1 cellular context compared by ENCODE assay signal in the genomic region with DNA sequence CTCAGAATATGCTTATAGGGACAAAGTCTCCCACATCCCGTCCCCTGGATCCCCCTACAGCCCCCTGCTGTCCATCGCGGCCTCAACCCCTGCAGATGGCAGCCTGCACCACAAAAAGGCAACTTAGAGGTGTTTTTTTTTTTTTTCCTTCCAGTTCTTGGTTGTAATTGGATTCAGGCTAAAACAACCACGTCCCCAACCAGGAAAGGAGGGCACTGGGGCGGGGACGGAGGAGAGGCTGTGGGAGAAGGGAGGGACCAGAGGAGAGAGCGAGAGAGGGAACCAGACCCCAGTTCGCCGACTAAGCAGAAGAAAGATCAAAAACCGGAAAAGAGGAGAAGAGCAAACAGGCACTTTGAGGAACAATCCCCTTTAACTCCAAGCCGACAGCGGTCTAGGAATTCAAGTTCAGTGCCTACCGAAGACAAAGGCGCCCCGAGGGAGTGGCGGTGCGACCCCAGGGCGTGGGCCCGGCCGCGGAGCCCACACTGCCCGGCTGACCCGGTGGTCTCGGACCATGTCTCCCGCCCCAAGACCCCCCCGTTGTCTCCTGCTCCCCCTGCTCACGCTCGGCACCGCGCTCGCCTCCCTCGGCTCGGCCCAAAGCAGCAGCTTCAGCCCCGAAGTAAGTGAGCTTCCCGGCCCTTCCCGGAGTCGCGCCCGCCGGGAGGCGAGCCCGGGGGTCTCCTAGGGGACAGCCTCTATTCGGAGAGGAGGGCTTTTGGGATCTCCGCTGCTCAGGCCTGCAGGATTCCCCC.
TF ChIP-seq lines count a peak whose summit lies in the region.

A gene (plus strand): TSS at position 285 of the 758 bp plus-strand sequence. CDS start 233 bp downstream, at position 518.

TF ChIP-seq in HepG2, 621 proteins besides CTCF, POLR2A, EP300 and RAD21 (continued from another document and continues in another):
- TF ChIP-seq, protein P1, sequence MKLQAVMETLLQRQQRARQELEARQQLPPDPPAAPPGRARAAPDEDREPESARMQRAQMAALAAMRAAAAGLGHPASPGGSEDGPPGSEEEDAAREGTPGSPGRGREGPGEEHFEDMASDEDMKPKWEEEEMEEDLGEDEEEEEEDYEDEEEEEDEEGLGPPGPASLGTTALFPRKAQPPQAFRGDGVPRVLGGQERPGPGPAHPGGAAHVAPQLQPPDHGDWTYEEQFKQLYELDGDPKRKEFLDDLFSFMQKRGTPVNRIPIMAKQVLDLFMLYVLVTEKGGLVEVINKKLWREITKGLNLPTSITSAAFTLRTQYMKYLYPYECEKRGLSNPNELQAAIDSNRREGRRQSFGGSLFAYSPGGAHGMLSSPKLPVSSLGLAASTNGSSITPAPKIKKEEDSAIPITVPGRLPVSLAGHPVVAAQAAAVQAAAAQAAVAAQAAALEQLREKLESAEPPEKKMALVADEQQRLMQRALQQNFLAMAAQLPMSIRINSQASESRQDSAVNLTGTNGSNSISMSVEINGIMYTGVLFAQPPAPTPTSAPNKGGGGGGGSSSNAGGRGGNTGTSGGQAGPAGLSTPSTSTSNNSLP (IDR thresholded peaks at IDR 0.05; ENCODE audit: low read depth, low read length) = no peak
- no peak for TF ChIP-seq ZSCAN29 (CRISPR knock-in tag; conservative IDR thresholded peaks at IDR 0.05)
- no peak for TF ChIP-seq ZNF251 (CRISPR knock-in tag; IDR thresholded peaks at IDR 0.05)
- TF ChIP-seq ZNF530 (CRISPR knock-in tag; IDR thresholded peaks at IDR 0.05; ENCODE audit: low read depth) = no peak
- TF ChIP-seq PCBP1 (IDR thresholded peaks at IDR 0.05; ENCODE audit: borderline replicate concordance, low read depth, low read length) = no peak
- no peak for TF ChIP-seq IRX3 (CRISPR knock-in tag; IDR thresholded peaks at IDR 0.05; ENCODE audit: borderline replicate concordance, low read depth)
- peak; percentile 40; the same call in 1 of the 2 replicates for TF ChIP-seq NKX3-1 (CRISPR knock-in tag; IDR thresholded peaks at IDR 0.05)
- no peak for TF ChIP-seq ZNF3 (CRISPR knock-in tag; IDR thresholded peaks at IDR 0.05)
- TF ChIP-seq KDM6A (CRISPR knock-in tag; IDR thresholded peaks at IDR 0.05; ENCODE audit: low read depth) = no peak
- TF ChIP-seq, protein P2, sequence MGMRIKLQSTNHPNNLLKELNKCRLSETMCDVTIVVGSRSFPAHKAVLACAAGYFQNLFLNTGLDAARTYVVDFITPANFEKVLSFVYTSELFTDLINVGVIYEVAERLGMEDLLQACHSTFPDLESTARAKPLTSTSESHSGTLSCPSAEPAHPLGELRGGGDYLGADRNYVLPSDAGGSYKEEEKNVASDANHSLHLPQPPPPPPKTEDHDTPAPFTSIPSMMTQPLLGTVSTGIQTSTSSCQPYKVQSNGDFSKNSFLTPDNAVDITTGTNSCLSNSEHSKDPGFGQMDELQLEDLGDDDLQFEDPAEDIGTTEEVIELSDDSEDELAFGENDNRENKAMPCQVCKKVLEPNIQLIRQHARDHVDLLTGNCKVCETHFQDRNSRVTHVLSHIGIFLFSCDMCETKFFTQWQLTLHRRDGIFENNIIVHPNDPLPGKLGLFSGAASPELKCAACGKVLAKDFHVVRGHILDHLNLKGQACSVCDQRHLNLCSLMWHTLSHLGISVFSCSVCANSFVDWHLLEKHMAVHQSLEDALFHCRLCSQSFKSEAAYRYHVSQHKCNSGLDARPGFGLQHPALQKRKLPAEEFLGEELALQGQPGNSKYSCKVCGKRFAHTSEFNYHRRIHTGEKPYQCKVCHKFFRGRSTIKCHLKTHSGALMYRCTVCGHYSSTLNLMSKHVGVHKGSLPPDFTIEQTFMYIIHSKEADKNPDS (CRISPR knock-in tag; IDR thresholded peaks at IDR 0.05) = no peak
- TF ChIP-seq CCAR2 (optimal IDR thresholded peaks at IDR 0.05; ENCODE audit: low read depth, low read length) = no peak
- peak; percentile 76; the same call in 1 of the 2 replicates for TF ChIP-seq HOXA5 (CRISPR knock-in tag; IDR thresholded peaks at IDR 0.05)
- TF ChIP-seq, protein P3, sequence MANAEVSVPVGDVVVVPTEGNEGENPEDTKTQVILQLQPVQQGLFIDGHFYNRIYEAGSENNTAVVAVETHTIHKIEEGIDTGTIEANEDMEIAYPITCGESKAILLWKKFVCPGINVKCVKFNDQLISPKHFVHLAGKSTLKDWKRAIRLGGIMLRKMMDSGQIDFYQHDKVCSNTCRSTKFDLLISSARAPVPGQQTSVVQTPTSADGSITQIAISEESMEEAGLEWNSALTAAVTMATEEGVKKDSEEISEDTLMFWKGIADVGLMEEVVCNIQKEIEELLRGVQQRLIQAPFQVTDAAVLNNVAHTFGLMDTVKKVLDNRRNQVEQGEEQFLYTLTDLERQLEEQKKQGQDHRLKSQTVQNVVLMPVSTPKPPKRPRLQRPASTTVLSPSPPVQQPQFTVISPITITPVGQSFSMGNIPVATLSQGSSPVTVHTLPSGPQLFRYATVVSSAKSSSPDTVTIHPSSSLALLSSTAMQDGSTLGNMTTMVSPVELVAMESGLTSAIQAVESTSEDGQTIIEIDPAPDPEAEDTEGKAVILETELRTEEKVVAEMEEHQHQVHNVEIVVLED (CRISPR knock-in tag; IDR thresholded peaks at IDR 0.05; ENCODE audit: borderline replicate concordance) = no peak
- TF ChIP-seq, protein P4, sequence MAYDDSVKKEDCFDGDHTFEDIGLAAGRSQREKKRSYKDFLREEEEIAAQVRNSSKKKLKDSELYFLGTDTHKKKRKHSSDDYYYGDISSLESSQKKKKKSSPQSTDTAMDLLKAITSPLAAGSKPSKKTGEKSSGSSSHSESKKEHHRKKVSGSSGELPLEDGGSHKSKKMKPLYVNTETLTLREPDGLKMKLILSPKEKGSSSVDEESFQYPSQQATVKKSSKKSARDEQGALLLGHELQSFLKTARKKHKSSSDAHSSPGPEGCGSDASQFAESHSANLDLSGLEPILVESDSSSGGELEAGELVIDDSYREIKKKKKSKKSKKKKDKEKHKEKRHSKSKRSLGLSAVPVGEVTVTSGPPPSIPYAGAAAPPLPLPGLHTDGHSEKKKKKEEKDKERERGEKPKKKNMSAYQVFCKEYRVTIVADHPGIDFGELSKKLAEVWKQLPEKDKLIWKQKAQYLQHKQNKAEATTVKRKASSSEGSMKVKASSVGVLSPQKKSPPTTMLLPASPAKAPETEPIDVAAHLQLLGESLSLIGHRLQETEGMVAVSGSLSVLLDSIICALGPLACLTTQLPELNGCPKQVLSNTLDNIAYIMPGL (CRISPR knock-in tag; IDR thresholded peaks at IDR 0.05; ENCODE audit: borderline replicate concordance in 1 of 2, low read depth in 1 of 2) = no peak
- no peak for TF ChIP-seq MEF2D (CRISPR knock-in tag; IDR thresholded peaks at IDR 0.05)
- no peak for TF ChIP-seq PLRG1 (conservative IDR thresholded peaks at IDR 0.05)
- TF ChIP-seq ZMYM3 (CRISPR knock-in tag; IDR thresholded peaks at IDR 0.05) = no peak; the same call in 1 of the 2 replicates
- TF ChIP-seq, protein P5, sequence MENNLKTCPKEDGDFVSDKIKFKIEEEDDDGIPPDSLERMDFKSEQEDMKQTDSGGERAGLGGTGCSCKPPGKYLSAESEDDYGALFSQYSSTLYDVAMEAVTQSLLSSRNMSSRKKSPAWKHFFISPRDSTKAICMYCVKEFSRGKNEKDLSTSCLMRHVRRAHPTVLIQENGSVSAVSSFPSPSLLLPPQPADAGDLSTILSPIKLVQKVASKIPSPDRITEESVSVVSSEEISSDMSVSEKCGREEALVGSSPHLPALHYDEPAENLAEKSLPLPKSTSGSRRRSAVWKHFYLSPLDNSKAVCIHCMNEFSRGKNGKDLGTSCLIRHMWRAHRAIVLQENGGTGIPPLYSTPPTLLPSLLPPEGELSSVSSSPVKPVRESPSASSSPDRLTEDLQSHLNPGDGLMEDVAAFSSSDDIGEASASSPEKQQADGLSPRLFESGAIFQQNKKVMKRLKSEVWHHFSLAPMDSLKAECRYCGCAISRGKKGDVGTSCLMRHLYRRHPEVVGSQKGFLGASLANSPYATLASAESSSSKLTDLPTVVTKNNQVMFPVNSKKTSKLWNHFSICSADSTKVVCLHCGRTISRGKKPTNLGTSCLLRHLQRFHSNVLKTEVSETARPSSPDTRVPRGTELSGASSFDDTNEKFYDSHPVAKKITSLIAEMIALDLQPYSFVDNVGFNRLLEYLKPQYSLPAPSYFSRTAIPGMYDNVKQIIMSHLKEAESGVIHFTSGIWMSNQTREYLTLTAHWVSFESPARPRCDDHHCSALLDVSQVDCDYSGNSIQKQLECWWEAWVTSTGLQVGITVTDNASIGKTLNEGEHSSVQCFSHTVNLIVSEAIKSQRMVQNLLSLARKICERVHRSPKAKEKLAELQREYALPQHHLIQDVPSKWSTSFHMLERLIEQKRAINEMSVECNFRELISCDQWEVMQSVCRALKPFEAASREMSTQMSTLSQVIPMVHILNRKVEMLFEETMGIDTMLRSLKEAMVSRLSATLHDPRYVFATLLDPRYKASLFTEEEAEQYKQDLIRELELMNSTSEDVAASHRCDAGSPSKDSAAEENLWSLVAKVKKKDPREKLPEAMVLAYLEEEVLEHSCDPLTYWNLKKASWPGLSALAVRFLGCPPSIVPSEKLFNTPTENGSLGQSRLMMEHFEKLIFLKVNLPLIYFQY (CRISPR knock-in tag; IDR thresholded peaks at IDR 0.05; ENCODE audit: borderline replicate concordance) = 0 out of 2 replicates have a peak, but pooled peaks have one; percentile 22
- TF ChIP-seq ZEB1 (IDR thresholded peaks at IDR 0.05; ENCODE audit: insufficient replicate concordance, low read depth) = no peak
- TF ChIP-seq ZNF652 (CRISPR knock-in tag; IDR thresholded peaks at IDR 0.05; ENCODE audit: borderline replicate concordance, low read depth) = no peak
- no peak for TF ChIP-seq ZNF143 (CRISPR knock-in tag; IDR thresholded peaks at IDR 0.05)
- TF ChIP-seq ZNF614 (CRISPR knock-in tag; IDR thresholded peaks at IDR 0.05; ENCODE audit: borderline replicate concordance) = no peak
- no peak; the same call in 1 of the 2 replicates for TF ChIP-seq ARID2 (CRISPR knock-in tag; IDR thresholded peaks at IDR 0.05; ENCODE audit: borderline replicate concordance)
- TF ChIP-seq, protein P6, sequence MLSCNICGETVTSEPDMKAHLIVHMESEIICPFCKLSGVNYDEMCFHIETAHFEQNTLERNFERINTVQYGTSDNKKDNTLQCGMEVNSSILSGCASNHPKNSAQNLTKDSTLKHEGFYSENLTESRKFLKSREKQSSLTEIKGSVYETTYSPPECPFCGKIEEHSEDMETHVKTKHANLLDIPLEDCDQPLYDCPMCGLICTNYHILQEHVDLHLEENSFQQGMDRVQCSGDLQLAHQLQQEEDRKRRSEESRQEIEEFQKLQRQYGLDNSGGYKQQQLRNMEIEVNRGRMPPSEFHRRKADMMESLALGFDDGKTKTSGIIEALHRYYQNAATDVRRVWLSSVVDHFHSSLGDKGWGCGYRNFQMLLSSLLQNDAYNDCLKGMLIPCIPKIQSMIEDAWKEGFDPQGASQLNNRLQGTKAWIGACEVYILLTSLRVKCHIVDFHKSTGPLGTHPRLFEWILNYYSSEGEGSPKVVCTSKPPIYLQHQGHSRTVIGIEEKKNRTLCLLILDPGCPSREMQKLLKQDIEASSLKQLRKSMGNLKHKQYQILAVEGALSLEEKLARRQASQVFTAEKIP (CRISPR knock-in tag; IDR thresholded peaks at IDR 0.05; ENCODE audit: borderline replicate concordance) = no peak
- no peak for TF ChIP-seq GTF3A (CRISPR knock-in tag; conservative IDR thresholded peaks at IDR 0.05)
- TF ChIP-seq KLF16 (CRISPR knock-in tag; IDR thresholded peaks at IDR 0.05) = no peak
- TF ChIP-seq ZNF232 (CRISPR knock-in tag; IDR thresholded peaks at IDR 0.05; ENCODE audit: borderline replicate concordance) = no peak
- TF ChIP-seq REL (CRISPR knock-in tag; conservative IDR thresholded peaks at IDR 0.05) = no peak; the same call in 1 of the 2 replicates
- TF ChIP-seq, protein P7, sequence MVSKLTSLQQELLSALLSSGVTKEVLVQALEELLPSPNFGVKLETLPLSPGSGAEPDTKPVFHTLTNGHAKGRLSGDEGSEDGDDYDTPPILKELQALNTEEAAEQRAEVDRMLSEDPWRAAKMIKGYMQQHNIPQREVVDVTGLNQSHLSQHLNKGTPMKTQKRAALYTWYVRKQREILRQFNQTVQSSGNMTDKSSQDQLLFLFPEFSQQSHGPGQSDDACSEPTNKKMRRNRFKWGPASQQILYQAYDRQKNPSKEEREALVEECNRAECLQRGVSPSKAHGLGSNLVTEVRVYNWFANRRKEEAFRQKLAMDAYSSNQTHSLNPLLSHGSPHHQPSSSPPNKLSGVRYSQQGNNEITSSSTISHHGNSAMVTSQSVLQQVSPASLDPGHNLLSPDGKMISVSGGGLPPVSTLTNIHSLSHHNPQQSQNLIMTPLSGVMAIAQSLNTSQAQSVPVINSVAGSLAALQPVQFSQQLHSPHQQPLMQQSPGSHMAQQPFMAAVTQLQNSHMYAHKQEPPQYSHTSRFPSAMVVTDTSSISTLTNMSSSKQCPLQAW (CRISPR knock-in tag; IDR thresholded peaks at IDR 0.05) = no peak
- TF ChIP-seq NCOR1 (IDR thresholded peaks at IDR 0.05; ENCODE audit: borderline replicate concordance, low read length) = no peak
